ENCODE assay signal across 14 cellular contexts in the genomic region with DNA sequence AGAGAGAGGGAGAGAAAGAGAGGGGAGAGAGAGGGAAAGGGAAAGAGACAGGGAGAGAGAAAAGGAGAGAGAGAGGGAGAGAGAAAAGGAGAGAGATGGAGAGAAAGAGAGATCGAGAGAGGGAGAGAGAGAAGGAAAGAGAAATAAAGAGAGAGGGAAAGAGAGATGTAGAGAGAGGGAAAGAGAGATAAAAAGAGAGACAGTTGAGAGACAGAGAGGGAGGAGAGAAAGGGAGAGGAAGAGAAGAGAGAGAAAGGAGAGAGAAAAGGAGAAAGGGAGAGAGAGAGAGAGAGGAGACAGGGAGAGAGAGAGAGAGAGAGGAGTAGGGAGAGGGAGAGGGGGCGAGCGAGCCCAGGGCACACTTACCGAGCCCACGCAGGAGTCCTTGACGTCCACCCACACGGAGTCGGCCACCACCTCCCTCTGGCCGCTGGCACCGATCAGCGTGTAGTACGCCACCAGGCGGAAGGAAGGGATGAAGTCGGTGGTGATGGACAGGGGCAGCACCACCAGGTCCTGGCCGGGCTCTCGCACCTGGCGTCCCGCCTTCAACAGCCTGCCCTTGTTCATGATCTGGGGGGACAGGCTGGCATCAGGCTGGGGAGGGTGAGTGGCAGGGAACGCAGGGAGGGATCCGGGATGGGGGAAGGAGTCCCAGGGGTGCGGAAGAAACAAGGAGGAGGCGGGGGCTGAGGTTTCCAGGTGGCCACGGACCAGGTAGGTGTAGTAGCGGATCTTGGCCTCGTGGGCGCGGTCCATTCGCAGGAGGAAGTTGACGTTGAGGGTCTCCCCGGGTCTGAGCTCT. TPM values are rescaled to one million over a fixed set of nuclear protein-coding genes. Genes with fewer than 3 reads are reported as not detected.
DNase-seq lines count a peak whose midpoint lies in the region; ATAC-seq and TF ChIP-seq lines count a peak whose summit lies in the region.
"Had no signal": no experiment of that assay in that cellular context is flagged by ENCODE, and none has a peak within 500 bp of the region (broad histone marks: within the 10 kb centered on the region; RNA-seq: fewer than 3 reads in every experiment).

No MANE protein-coding gene starts in this region.

- WGBS in aorta, 2 donors = 10 to 21% methylated on average over 29 to 30 of the region's 30 CpGs

- no peak overlapping the region for H3K4me3 ChIP-seq in aorta (ENCODE audit: low read length in 2 of 2)
- H3K4me3 ChIP-seq: stomach had no signal

- H3K4me1 ChIP-seq in aorta (ENCODE audit: control insufficient read depth in 1 of 2, insufficient read depth in 2 of 2, low read length in 2 of 2) = no peaks in the 10 kb centered on the region

- ATAC-seq in aorta (ENCODE audit: low FRiP score) (no peak), GM21367 (IDR thresholded peaks at IDR 0.05; ENCODE audit: unreplicated experiment) (no peak)

- H3K9me3 ChIP-seq in aorta (ENCODE audit: control insufficient read depth, low read length) = no peaks in the 10 kb centered on the region
- H3K9me3 ChIP-seq: stomach had no signal

- intact Hi-C loops in aorta (cut with DNase I) = no loop called here

- TF ChIP-seq CTCF in RWPE1 (conservative IDR thresholded peaks at IDR 0.05; ENCODE audit: low read depth) = no peak

- DNase-seq in stimulated activated CD4-positive, alpha-beta T cell treated with anti-CD3 and anti-CD28 coated beads, Interleukin-15, amount 100 ng/mL, for 24 hours = peak; percentile 15
- no peak for DNase-seq in stimulated activated CD4-positive, alpha-beta T cell treated with anti-CD3 and anti-CD28 coated beads, Interleukin-4, amount 100 ng/mL, for 4 hours
- DNase-seq in SW480 (ENCODE audit: low spot score) (peak; percentile 48), islet precursor cell (peak; percentile 67), aorta (peak; percentile 41 to 70), RWPE1 (ENCODE audit: low spot score) (no peak), NCI-H2029 treated with DMSO at 0.1 percent for 48 hours (lab: John Stamatoyannopoulos, UW) (no peak)
- DNase-seq: activated CD4-positive, alpha-beta T cell treated with anti-CD3 and anti-CD28 coated beads for 48 hours; CD4-positive, alpha-beta T cell; Kasumi-1; nucleus accumbens; Right ventricle myocardium superior; stomach had no signal

- CTCF ChIA-PET in RWPE1 (lab: Yijun Ruan, JAX) = interaction anchor here (0.7 kb wide), 1 partner anchor 121 kb away, joined by 3 read pairs; no protein-coding TSS in a partner anchor

- POLR2A ChIA-PET in RWPE1 (lab: Yijun Ruan, JAX; ENCODE audit: low non-redundant PET) = no interaction called here

- no peaks in the 10 kb centered on the region for H3K27me3 ChIP-seq in aorta (ENCODE audit: control insufficient read depth in 1 of 2, insufficient read depth in 2 of 2, low read length in 1 of 2)

- H3K36me3 ChIP-seq in aorta (ENCODE audit: control insufficient read depth in 1 of 2, insufficient read depth in 2 of 2, low read length in 1 of 2) = no peaks in the 10 kb centered on the region

- no peak overlapping the region for H3K27ac ChIP-seq in aorta (ENCODE audit: low read depth in 1 of 2, low read length in 2 of 2)
- H3K27ac ChIP-seq in RWPE1 = no peak overlapping the region
- H3K27ac ChIP-seq: stomach had no signal

RNA-seq across cellular contexts. Expression of a gene that starts 10.0 kb away (rescaled TPM):
- total RNA-seq in aorta = 1,000 to 10,000 TPM; 1,027 to 3,196 TPM
- polyA plus RNA-seq in aorta = 10 to 100 TPM in 1 of 2 donors, 1 to 10 TPM in 1; 9.1 to 17.8 TPM

RNA-seq across cellular contexts. Expression of a gene that starts 26.9 kb away (rescaled TPM):
- total RNA-seq in aorta = 10 to 100 TPM; 49.2 to 70.2 TPM
- 100 to 1,000 TPM in 1 of 2 donors, 10 to 100 TPM in 1; 33.1 to 117 TPM for polyA plus RNA-seq in aorta

RNA-seq across cellular contexts. Expression of a gene that starts 29.0 kb away (rescaled TPM):
- total RNA-seq in aorta = 100 to 1,000 TPM in 1 of 2 donors, 10 to 100 TPM in 1; 91.8 to 146 TPM
- 100 to 1,000 TPM in 1 of 2 donors, 10 to 100 TPM in 1; 68.6 to 261 TPM for polyA plus RNA-seq in aorta

RNA-seq across cellular contexts. Expression of a gene that starts 40.5 kb away (rescaled TPM):
- 10 to 100 TPM in 1 of 2 donors, 1 to 10 TPM in 1; 6.9 to 36.8 TPM for total RNA-seq in aorta
- polyA plus RNA-seq in aorta = under 1 TPM in 1 of 2 donors, not detected in 1; 0.13 TPM

RNA-seq across cellular contexts. Expression of a gene that starts 56.8 kb away (rescaled TPM):
- total RNA-seq in aorta = 1 to 10 TPM in 1 of 2 donors, under 1 TPM in 1; 0.68 to 1.0 TPM
- 1 to 10 TPM in 1 of 2 donors, under 1 TPM in 1; 0.26 to 4.1 TPM for polyA plus RNA-seq in aorta
- total RNA-seq: Right ventricle myocardium superior had no signal

Comparison
In these comparisons a context has a peak if more than half of its experiments do, and no peak if none do; other contexts are left out.
1. DNase-seq: peak in stimulated activated CD4-positive, alpha-beta T cell treated with anti-CD3 and anti-CD28 coated beads, Interleukin-15, amount 100 ng/mL, for 24 hours (single experiment), SW480 (single experiment), islet precursor cell (single experiment) and aorta (2 of 2); none in stimulated activated CD4-positive, alpha-beta T cell treated with anti-CD3 and anti-CD28 coated beads, Interleukin-4, amount 100 ng/mL, for 4 hours (0 of 2), RWPE1 (single experiment) and NCI-H2029 treated with DMSO at 0.1 percent for 48 hours (single experiment).